Comparison of ENCODE assay signal across 1 cellular context in genomic region chr5:157911568-157911967, GRCh38.
TF ChIP-seq lines count a peak whose summit lies in the region.

No MANE protein-coding gene starts in this region.

TF ChIP-seq in K562, 482 proteins besides CTCF, POLR2A, EP300 and RAD21:
- TF ChIP-seq CTBP1 (IDR thresholded peaks at IDR 0.05; ENCODE audit: borderline replicate concordance) (peak; percentile 74; the same call in 1 of the 2 replicates), SMARCA4 (IDR thresholded peaks at IDR 0.05) (peak; percentile 44; the same call in 1 of the 2 replicates), ZNF589 (CRISPR knock-in tag; IDR thresholded peaks at IDR 0.05; ENCODE audit: low read depth) (no peak), ARID1B (IDR thresholded peaks at IDR 0.05) (peak; percentile 47; the same call in 1 of the 2 replicates), ZNF384 (IDR thresholded peaks at IDR 0.05; ENCODE audit: low read depth, low read length) (peak; percentile 80), E2F8 (IDR thresholded peaks at IDR 0.05; ENCODE audit: low read depth, partially characterized antibody) (peak; percentile 40), L3MBTL2 (IDR thresholded peaks at IDR 0.05) (peak; percentile 19; the same call in 1 of the 2 replicates), HMBOX1 (IDR thresholded peaks at IDR 0.05) (peak; percentile 76), THAP7 (CRISPR knock-in tag; IDR thresholded peaks at IDR 0.05) (no peak), PKNOX1 (IDR thresholded peaks at IDR 0.05) (0 out of 2 replicates have a peak, but pooled peaks have one; percentile 19), DPF2 (IDR thresholded peaks at IDR 0.05) (0 out of 2 replicates have a peak, but pooled peaks have one; percentile 27), RBFOX2 (IDR thresholded peaks at IDR 0.05; ENCODE audit: low read depth, low read length) (no peak), SMARCE1 (IDR thresholded peaks at IDR 0.05) (0 out of 2 replicates have a peak, but pooled peaks have one; percentile 38), HINFP (tag; conservative IDR thresholded peaks at IDR 0.05; ENCODE audit: low read depth) (peak; percentile 74; the same call in 1 of the 2 replicates), SRF (CRISPR knock-in tag; IDR thresholded peaks at IDR 0.05) (peak in 1 of 2 experiments; percentile 82; a peak in 1 of 4 replicates), NRF1 (conservative IDR thresholded peaks at IDR 0.05 in 1 of 2, IDR thresholded peaks at IDR 0.05 in 1 of 2) (peak in 1 of 2 experiments; percentile 21; a peak in 1 of 4 replicates)
